ENCODE assay signal across 12 cellular contexts in genomic region chr15:92979011-92979701, GRCh38.
DNase-seq lines count a peak whose midpoint lies in the region; ATAC-seq and TF ChIP-seq lines count a peak whose summit lies in the region.
"Had no signal": no experiment of that assay in that cellular context is flagged by ENCODE, and none has a peak within 500 bp of the region (broad histone marks: within the 10 kb centered on the region; RNA-seq: fewer than 3 reads in every experiment).

No MANE protein-coding gene starts in this region.

- H3K9me3 Mint-ChIP-seq in activated T-helper 17 cell treated with anti-CD3 and anti-CD28 coated beads, Interleukin-2, amount 50 U/mL, for 72 hours, result no peaks in the 10 kb centered on the region

- no peak for TF ChIP-seq EP300 in transverse colon (IDR thresholded peaks at IDR 0.05; ENCODE audit: low read depth)

- DNase-seq in cardiac muscle cell (ENCODE audit: low read depth in 1 of 2, low spot score in 1 of 2) (no peak), right atrium auricular region (ENCODE audit: low spot score) (no peak), kidney tubule cell (ENCODE audit: low spot score) (peak; percentile 47), transverse colon (no peak), amygdala (lab: John Stamatoyannopoulos, UW) (no peak), GM20000 (ENCODE audit: low spot score) (no peak), cerebellar cortex (ENCODE audit: low spot score) (no peak)
- DNase-seq: amniotic stem cell; GDM1; Karpas-422; stimulated activated CD4-positive, alpha-beta T cell treated with anti-CD3 and anti-CD28 coated beads, Interleukin-2, amount 100 ng/mL, for 24 hours had no signal

- TF ChIP-seq CTCF in cardiac muscle cell (IDR thresholded peaks at IDR 0.05; ENCODE audit: low read depth, low read length), result no peak
- TF ChIP-seq CTCF in right atrium auricular region (IDR thresholded peaks at IDR 0.05), result no peak
- TF ChIP-seq CTCF in transverse colon (IDR thresholded peaks at IDR 0.05), result no peak
- no peak for TF ChIP-seq CTCF in GM20000 (IDR thresholded peaks at IDR 0.05; ENCODE audit: extremely low read depth, missing control alignments)

- peak overlapping the region; percentile 44 for H3K27ac Mint-ChIP-seq in activated T-helper 17 cell treated with anti-CD3 and anti-CD28 coated beads, Interleukin-2, amount 50 U/mL, for 72 hours

- H3K36me3 ChIP-seq in cardiac muscle cell (peaks cover 77% of the 10 kb centered on the region), right atrium auricular region (peaks cover 82% of the 10 kb centered on the region), transverse colon (peaks cover 0 to 90% (median 40%) of the 10 kb centered on the region in 4 donors)

- H3K36me3 Mint-ChIP-seq in activated T-helper 17 cell treated with anti-CD3 and anti-CD28 coated beads, Interleukin-2, amount 50 U/mL, for 72 hours (ENCODE audit: low read depth), result no peaks in the 10 kb centered on the region

- ATAC-seq in activated T-helper 17 cell treated with anti-CD3 and anti-CD28 coated beads, Interleukin-2, amount 50 U/mL, for 72 hours (replicated peaks), result peak; percentile 37

- H3K4me1 ChIP-seq in cardiac muscle cell (ENCODE audit: low read depth), result peaks cover 12% of the 10 kb centered on the region
- no peaks in the 10 kb centered on the region for H3K4me1 ChIP-seq in right atrium auricular region
- H3K4me1 ChIP-seq in transverse colon, result peaks cover 0 to 9% (median 3%) of the 10 kb centered on the region in 4 donors

- peaks cover 30% of the 10 kb centered on the region for H3K4me1 Mint-ChIP-seq in activated T-helper 17 cell treated with anti-CD3 and anti-CD28 coated beads, Interleukin-2, amount 50 U/mL, for 72 hours

- no peaks in the 10 kb centered on the region for H3K27me3 Mint-ChIP-seq in activated T-helper 17 cell treated with anti-CD3 and anti-CD28 coated beads, Interleukin-2, amount 50 U/mL, for 72 hours

- 67 to 68% methylated on average over 3 to 5 of the region's 5 CpGs for WGBS in transverse colon (ENCODE audit: low coverage in 1 of 2), 2 donors

- H3K27me3 ChIP-seq in cardiac muscle cell (no peaks in the 10 kb centered on the region), right atrium auricular region (no peaks in the 10 kb centered on the region), transverse colon (no peaks in the 10 kb centered on the region)

- H3K4me3 Mint-ChIP-seq in activated T-helper 17 cell treated with anti-CD3 and anti-CD28 coated beads, Interleukin-2, amount 50 U/mL, for 72 hours, result peak overlapping the region; percentile 40

- in situ Hi-C loops in transverse colon (cut with MboI; ENCODE audit: low pct_ligation_motif_present in 1 of 4, low pct_unique_long_range_greater_than_20kb in 1 of 4, low sequenced_read_pairs in 3 of 4), result no loop called here

- TF ChIP-seq POLR2A in transverse colon (IDR thresholded peaks at IDR 0.05), result no peak

- H3K9me3 ChIP-seq in cardiac muscle cell (ENCODE audit: low read depth), result no peaks in the 10 kb centered on the region
- H3K9me3 ChIP-seq in right atrium auricular region, result no peaks in the 10 kb centered on the region
- no peaks in the 10 kb centered on the region for H3K9me3 ChIP-seq in transverse colon

- H3K4me3 ChIP-seq in cardiac muscle cell, result no peak overlapping the region
- no peak overlapping the region for H3K4me3 ChIP-seq in right atrium auricular region
- H3K4me3 ChIP-seq in transverse colon, result no peak overlapping the region

- intact Hi-C loops in transverse colon (cut with DNase I; ENCODE audit: low total_unique reads), result no loop called here

- H3K27ac ChIP-seq in cardiac muscle cell (peak overlapping the region; percentile 29), right atrium auricular region (no peak overlapping the region), transverse colon (peak overlapping the region; percentile 35 to 73 (median 53))

Comparison
In these comparisons a context has a peak if more than half of its experiments do, and no peak if none do; other contexts are left out.
1. H3K27ac ChIP-seq: peak in cardiac muscle cell (single experiment) and transverse colon (4 of 4); none in right atrium auricular region (0 of 2).